In genomic region chr22:45626198-45626651, GRCh38 we compare ENCODE assay signal across 16 cellular contexts. TPM values are rescaled to one million over a fixed set of nuclear protein-coding genes. Genes with fewer than 3 reads are reported as not detected.
A peak's percentile ranks its signal among the peaks of the same experiment; 100 is the strongest.
DNase-seq lines count a peak whose midpoint lies in the region; ATAC-seq and FAIRE-seq lines count a peak whose summit lies in the region.
"Had no signal": no experiment of that assay in that cellular context is flagged by ENCODE, and none has a peak within 500 bp of the region (broad histone marks: within the 10 kb centered on the region; RNA-seq: fewer than 3 reads in every experiment).

No MANE protein-coding gene starts in this region.

- no peak overlapping the region for H3K4me3 ChIP-seq in trophoblast cell (ENCODE audit: low read depth, low read length)
- H3K4me3 ChIP-seq: cardiac muscle cell had no signal

- DNase-seq in DMS153 treated with DMSO at 0.1 percent for 48 hours (lab: John Stamatoyannopoulos, UW; ENCODE audit: unreplicated experiment) (peak; percentile 66), RCC 7860 (ENCODE audit: low spot score) (peak; percentile 25), glomerular visceral epithelial cell (ENCODE audit: extremely low spot score) (peak; percentile 55), trophoblast cell (peak; percentile 79 to 80), NCI-H187 treated with DMSO at 0.1 percent for 48 hours (lab: John Stamatoyannopoulos, UW) (no peak), Ammon's horn (ENCODE audit: low spot score) (no peak)
- no peak for DNase-seq in activated naive CD4-positive, alpha-beta T cell treated with Interleukin-2 at 50 U/mL for 16 hours
- DNase-seq: activated CD4-positive, CD25-positive, alpha-beta regulatory T cell; endodermal cell; naive B cell; NCI-H1092 treated with DMSO at 0.1 percent for 48 hours; stimulated activated CD4-positive, alpha-beta T cell treated with anti-CD3 and anti-CD28 coated beads, Interleukin-4, amount 100 ng/mL, for 24 hours had no signal

- peaks cover 4 to 8% of the 10 kb centered on the region in 2 experiments for H3K4me1 ChIP-seq in trophoblast cell (ENCODE audit: control insufficient read depth in 1 of 2, insufficient read depth in 2 of 2, low read length in 2 of 2)
- H3K4me1 ChIP-seq: Caco-2 had no signal

- FAIRE-seq in RCC 7860 (lab: Jason Lieb, UNC), result no peak
- FAIRE-seq: GM18507 had no signal

- WGBS in trophoblast cell (ENCODE audit: extremely low coverage, insufficient coverage, insufficient read length), result no CpG with 5 or more reads among the region's 22 CpGs

- ATAC-seq in HG02981 (IDR thresholded peaks at IDR 0.05; ENCODE audit: unreplicated experiment), result no peak

- no peak overlapping the region for H2AK5ac ChIP-seq in trophoblast cell (ENCODE audit: low read length)

- peaks cover 2% of the 10 kb centered on the region for H3K79me1 ChIP-seq in trophoblast cell (ENCODE audit: low read length)

- H3K4me2 ChIP-seq in trophoblast cell (ENCODE audit: low read length), result no peak overlapping the region

- no peak overlapping the region for H3K18ac ChIP-seq in trophoblast cell (ENCODE audit: low read length)

- no peak overlapping the region for H2AFZ ChIP-seq in trophoblast cell (ENCODE audit: insufficient read depth, low read length, poor library complexity)

- no peak overlapping the region for H4K8ac ChIP-seq in trophoblast cell (ENCODE audit: low read depth, low read length)

- no peaks in the 10 kb centered on the region for H3K36me3 ChIP-seq in trophoblast cell (ENCODE audit: control insufficient read depth in 1 of 2, insufficient read depth in 2 of 2, low read length in 2 of 2)
- H3K36me3 ChIP-seq: cardiac muscle cell had no signal

- H3K4ac ChIP-seq in trophoblast cell (ENCODE audit: low read depth, low read length), result no peak overlapping the region

- H4K91ac ChIP-seq in trophoblast cell (ENCODE audit: low read depth, low read length), result peak overlapping the region; percentile 7

- H2BK5ac ChIP-seq in trophoblast cell (ENCODE audit: low read depth, low read length, poor library complexity), result no peak overlapping the region

- H2BK120ac ChIP-seq in trophoblast cell (ENCODE audit: insufficient read depth, low read length, poor library complexity), result no peak overlapping the region

- no peaks in the 10 kb centered on the region for H3K79me2 ChIP-seq in trophoblast cell (ENCODE audit: control insufficient read depth, insufficient read depth, low read length, poor library complexity)

- no peaks in the 10 kb centered on the region for H3K27me3 ChIP-seq in trophoblast cell (ENCODE audit: insufficient read depth, low read length)

- no peak overlapping the region for H3K9ac ChIP-seq in trophoblast cell (ENCODE audit: low read length)

- H3K27ac ChIP-seq in trophoblast cell (ENCODE audit: low read depth, low read length), result no peak overlapping the region
- H3K27ac ChIP-seq: cardiac muscle cell had no signal

- H3K14ac ChIP-seq in trophoblast cell (ENCODE audit: low read length), result no peak overlapping the region

- no peaks in the 10 kb centered on the region for H3K9me3 ChIP-seq in trophoblast cell (ENCODE audit: insufficient read depth, low read depth, low read length)
- H3K9me3 ChIP-seq: Caco-2 had no signal

- H2BK12ac ChIP-seq in trophoblast cell (ENCODE audit: low read length), result no peak overlapping the region

- H4K12ac ChIP-seq in trophoblast cell (ENCODE audit: low read depth, low read length), result no peak overlapping the region

- no peak overlapping the region for H3K23ac ChIP-seq in trophoblast cell (ENCODE audit: low read length)

RNA-seq across cellular contexts. Expression of gene ATXN10, which starts 45.4 kb away (rescaled TPM):
- polyA plus RNA-seq in trophoblast cell (2013), result 64.4 and 67.4 TPM in 2 replicates

Comparison
In these comparisons a context has a peak if more than half of its experiments do, and no peak if none do; other contexts are left out.
1. DNase-seq: peak in DMS153 treated with DMSO at 0.1 percent for 48 hours (single experiment), RCC 7860 (single experiment), glomerular visceral epithelial cell (single experiment) and trophoblast cell (2 of 2); none in NCI-H187 treated with DMSO at 0.1 percent for 48 hours (single experiment), activated naive CD4-positive, alpha-beta T cell treated with Interleukin-2 at 50 U/mL for 16 hours (single experiment) and Ammon's horn (single experiment).